In genomic region chr10:132558516-132559413, GRCh38 we compare ENCODE assay signal across 14 cellular contexts. TPM values are rescaled to one million over a fixed set of nuclear protein-coding genes. Genes with fewer than 3 reads are reported as not detected.
A peak's percentile ranks its signal among the peaks of the same experiment; 100 is the strongest.
DNase-seq lines count a peak whose midpoint lies in the region; ATAC-seq, FAIRE-seq and TF ChIP-seq lines count a peak whose summit lies in the region.
"Had no signal": no experiment of that assay in that cellular context is flagged by ENCODE, and none has a peak within 500 bp of the region (broad histone marks: within the 10 kb centered on the region; RNA-seq: fewer than 3 reads in every experiment).

No MANE protein-coding gene starts in this region.

- no peak overlapping the region for H3K23ac ChIP-seq in H1 (ENCODE audit: insufficient read length)
- peak overlapping the region; percentile 40 for H3K23ac ChIP-seq in neuronal stem cell (ENCODE audit: low read depth, low read length, poor library complexity)

- TF ChIP-seq CTCF in H1 (IDR thresholded peaks at IDR 0.05; ENCODE audit: control extremely low read depth in 1 of 3, insufficient read depth in 1 of 3, low read depth in 1 of 3, low read length in 3 of 3) (no peak), WERI-Rb-1 (IDR thresholded peaks at IDR 0.05; ENCODE audit: low read depth, low read length) (no peak)

- no peak overlapping the region for H3K4me3 ChIP-seq in H1 (ENCODE audit: extremely low read depth in 1 of 4, insufficient read depth in 2 of 4, low read depth in 3 of 4, low read length in 4 of 4)
- no peak overlapping the region for H3K4me3 ChIP-seq in neuronal stem cell (ENCODE audit: low read length in 2 of 2)
- H3K4me3 ChIP-seq in WERI-Rb-1 (ENCODE audit: low read depth, low read length), result no peak overlapping the region

- H3K4me2 ChIP-seq in H1 (ENCODE audit: insufficient read depth in 1 of 2, low read depth in 2 of 2, low read length in 2 of 2) (no peak overlapping the region), neuronal stem cell (ENCODE audit: insufficient read depth, low read length, poor library complexity, severe bottlenecking) (no peak overlapping the region)

- DNase-seq in Right ventricle myocardium superior (peak; percentile 31), cardiac septum (ENCODE audit: low spot score) (no peak), H1 (ENCODE audit: low read depth in 1 of 2, low spot score in 2 of 2) (no peak), neuronal stem cell (ENCODE audit: low spot score) (no peak), WERI-Rb-1 (no peak), substantia nigra (lab: John Stamatoyannopoulos, UW) (no peak)
- DNase-seq in stimulated activated CD8-positive, alpha-beta memory T cell treated with anti-CD3 and anti-CD28 coated beads, Interleukin-4, amount 100 ng/mL, for 48 hours, result no peak
- DNase-seq: DMS53, NCI-H187 treated with DMSO at 0.1 percent for 48 hours, NCI-H510A had no signal

- 89% methylated on average over 30 of the region's 32 CpGs; no CpG with 5 or more reads in 1 of the 2 experiments for WGBS in H1 (ENCODE audit: extremely low coverage in 1 of 2, insufficient coverage in 1 of 2, insufficient read length in 1 of 2, insufficient replicate concordance in 2 of 2, low coverage in 1 of 2, low lambda C conversion rate in 2 of 2, missing lambda C conversion rate in 1 of 2), 2 experiments
- no CpG with 5 or more reads among the region's 32 CpGs for WGBS in neuronal stem cell (ENCODE audit: extremely low coverage in 2 of 2, insufficient read length in 2 of 2, insufficient replicate concordance in 1 of 2), 2 donors

- no peaks in the 10 kb centered on the region; a peak in 1 of 4 replicates for H3K9me3 ChIP-seq in H1 (ENCODE audit: insufficient read depth in 2 of 2, low read depth in 1 of 2, low read length in 1 of 2)
- peaks cover 5 to 8% of the 10 kb centered on the region in 2 donors for H3K9me3 ChIP-seq in neuronal stem cell (replicated peaks in 1 of 2; ENCODE audit: control insufficient read depth in 2 of 2, insufficient read depth in 1 of 2, low read depth in 1 of 2, low read length in 2 of 2)
- H3K9me3 ChIP-seq in WERI-Rb-1 (ENCODE audit: severe bottlenecking), result peaks cover 2% of the 10 kb centered on the region
- H3K9me3 ChIP-seq: Caco-2 had no signal

- no peak for TF ChIP-seq POLR2A in H1 (IDR thresholded peaks at IDR 0.05; ENCODE audit: control extremely low read depth in 1 of 2, low read depth in 2 of 2, low read length in 2 of 2)

- H4K20me1 ChIP-seq in H1 (replicated peaks in 1 of 2; ENCODE audit: control insufficient read depth in 1 of 2, insufficient read depth in 2 of 2, low read length in 2 of 2), result peaks cover 2 to 28% of the 10 kb centered on the region in 2 experiments

- intact Hi-C loops in Right ventricle myocardium superior (cut with DNase I), result no loop called here
- intact Hi-C loops in cardiac septum (cut with DNase I), result no loop called here

- no peak for TF ChIP-seq EP300 in H1 (IDR thresholded peaks at IDR 0.05; ENCODE audit: borderline replicate concordance in 1 of 2, low read depth in 2 of 2, low read length in 2 of 2)

- H3K79me2 ChIP-seq in H1 (ENCODE audit: control insufficient read depth in 1 of 2, insufficient read depth in 2 of 2, low read length in 2 of 2), result peaks cover 3 to 23% of the 10 kb centered on the region in 2 experiments

- H3K27me3 ChIP-seq in H1 (replicated peaks in 1 of 4; ENCODE audit: control insufficient read depth in 3 of 4, extremely low read depth in 1 of 4, insufficient read depth in 3 of 4, low read length in 3 of 4), result no peaks in the 10 kb centered on the region; a peak in 1 of 7 replicates
- no peaks in the 10 kb centered on the region for H3K27me3 ChIP-seq in neuronal stem cell (ENCODE audit: control insufficient read depth in 3 of 3, insufficient read depth in 3 of 3, low read depth in 1 of 3, low read length in 3 of 3)
- no peaks in the 10 kb centered on the region for H3K27me3 ChIP-seq in WERI-Rb-1 (ENCODE audit: insufficient read depth, low read depth, severe bottlenecking)

- H2BK12ac ChIP-seq in H1 (ENCODE audit: low read depth, low read length), result 0 out of 2 replicates have a peak overlapping the region, but pooled peaks have one; percentile 9
- peak overlapping the region; percentile 68 for H2BK12ac ChIP-seq in neuronal stem cell (ENCODE audit: low read length)

- CTCF ChIA-PET in H1 (lab: Charles Lee; ENCODE audit: partially characterized antibody), result interaction anchor here (0.7 to 2.2 kb wide), 10 partner anchors 8 to 187 kb away, joined by 3 to 6 read pairs (median 3); no protein-coding TSS in a partner anchor

- H3K27ac ChIP-seq in H1 (ENCODE audit: low read depth, low read length), result no peak overlapping the region
- no peak overlapping the region for H3K27ac ChIP-seq in neuronal stem cell (replicated peaks; ENCODE audit: low read length)
- H3K27ac ChIP-seq in WERI-Rb-1, result no peak overlapping the region
- no peak overlapping the region for H3K27ac ChIP-seq in substantia nigra (ENCODE audit: low read depth, low read length, poor library complexity, severe bottlenecking)
- H3K27ac ChIP-seq: 22Rv1 had no signal

- no peak for ATAC-seq in Right ventricle myocardium superior (ENCODE audit: poor library complexity)
- no peak for ATAC-seq in GM21515 (IDR thresholded peaks at IDR 0.05; ENCODE audit: unreplicated experiment)

- H3K14ac ChIP-seq in H1 (ENCODE audit: insufficient read length), result no peak overlapping the region
- H3K14ac ChIP-seq in neuronal stem cell (ENCODE audit: low read length), result peak overlapping the region; percentile 38

- no peak for FAIRE-seq in H1 (lab: Jason Lieb, UNC)
- FAIRE-seq: H54 had no signal

- H3K9ac ChIP-seq in H1 (replicated peaks in 1 of 4; ENCODE audit: extremely low read depth in 1 of 4, low read depth in 3 of 4, low read length in 3 of 4), result no peak overlapping the region
- H3K9ac ChIP-seq in neuronal stem cell (ENCODE audit: low read depth, low read length, poor library complexity), result no peak overlapping the region

- H2BK15ac ChIP-seq in H1 (ENCODE audit: low read length) (no peak overlapping the region; the same call in 1 of the 2 replicates), neuronal stem cell (ENCODE audit: low read length) (peak overlapping the region; percentile 22)

- H3K23me2 ChIP-seq in H1 (ENCODE audit: low read depth, low read length), result peaks cover 1% of the 10 kb centered on the region; the same call in 1 of the 2 replicates

- H3K36me3 ChIP-seq in H1 (ENCODE audit: control insufficient read depth in 2 of 4, insufficient read depth in 4 of 4, low read length in 3 of 4) (no peaks in the 10 kb centered on the region), neuronal stem cell (replicated peaks in 1 of 2; ENCODE audit: control insufficient read depth in 2 of 2, insufficient read depth in 2 of 2, low read length in 2 of 2) (peaks cover 0 to 2% of the 10 kb centered on the region in 2 donors), WERI-Rb-1 (no peaks in the 10 kb centered on the region)

- POLR2A ChIA-PET in H1 (lab: Charles Lee; ENCODE audit: partially characterized antibody), result interaction anchor here (1.0 to 1.1 kb wide), 2 partner anchors 17 to 90 kb away, joined by 3 to 4 read pairs; no protein-coding TSS in a partner anchor

- H4K8ac ChIP-seq in H1 (ENCODE audit: extremely low read depth, insufficient read depth, low read length) (peak overlapping the region; percentile 29), neuronal stem cell (ENCODE audit: low read depth, low read length) (no peak overlapping the region)

- H3K18ac ChIP-seq in H1 (ENCODE audit: extremely low read depth, low read length), result no peak overlapping the region; the same call in none of the 2 replicates
- peak overlapping the region; percentile 65 for H3K18ac ChIP-seq in neuronal stem cell (ENCODE audit: low read length)

- H4K91ac ChIP-seq in H1 (replicated peaks; ENCODE audit: insufficient read length, low read length) (no peak overlapping the region), neuronal stem cell (ENCODE audit: low read depth, low read length, poor library complexity) (peak overlapping the region; percentile 24)

- H2BK5ac ChIP-seq in H1 (ENCODE audit: low read depth, low read length) (no peak overlapping the region), neuronal stem cell (ENCODE audit: low read length) (peak overlapping the region; percentile 35)

- H3K4ac ChIP-seq in H1 (replicated peaks; ENCODE audit: insufficient read length, low read depth, low read length) (no peak overlapping the region), neuronal stem cell (ENCODE audit: low read length) (peak overlapping the region; percentile 10)

- H4K5ac ChIP-seq in H1 (ENCODE audit: insufficient read length, low read depth, low read length), result no peak overlapping the region

- H2BK120ac ChIP-seq in H1 (replicated peaks; ENCODE audit: low read depth, low read length) (no peak overlapping the region), neuronal stem cell (ENCODE audit: low read depth, low read length) (no peak overlapping the region)

- H2AK5ac ChIP-seq in H1 (ENCODE audit: low read depth, low read length), result no peak overlapping the region
- H2AK5ac ChIP-seq in neuronal stem cell (ENCODE audit: low read depth, low read length), result no peak overlapping the region

- H2AFZ ChIP-seq in H1 (ENCODE audit: low read length) (no peak overlapping the region), neuronal stem cell (ENCODE audit: low read length) (no peak overlapping the region)

- H3K56ac ChIP-seq in H1 (replicated peaks; ENCODE audit: insufficient read length, low read depth, low read length), result no peak overlapping the region

- no peak overlapping the region for H2BK20ac ChIP-seq in H1 (ENCODE audit: low read length)

- peaks cover 17% of the 10 kb centered on the region for H3K79me1 ChIP-seq in H1 (ENCODE audit: low read depth, low read length)
- peaks cover 21% of the 10 kb centered on the region for H3K79me1 ChIP-seq in neuronal stem cell (ENCODE audit: low read depth, low read length)

- TF ChIP-seq RAD21 in H1 (IDR thresholded peaks at IDR 0.05 in 1 of 2, conservative IDR thresholded peaks at IDR 0.05 in 1 of 2; ENCODE audit: low read depth in 2 of 2, low read length in 2 of 2), result no peak

- no peaks in the 10 kb centered on the region; a peak in 2 of 7 replicates for H3K4me1 ChIP-seq in H1 (replicated peaks in 1 of 4; ENCODE audit: control insufficient read depth in 3 of 4, insufficient read depth in 4 of 4, low read length in 3 of 4)
- peaks cover 0 to 2% of the 10 kb centered on the region in 2 donors for H3K4me1 ChIP-seq in neuronal stem cell (ENCODE audit: control insufficient read depth in 2 of 2, insufficient read depth in 1 of 2, low read depth in 1 of 2, low read length in 2 of 2)

RNA-seq across cellular contexts. Expression of gene INPP5A, which starts 21.2 kb away (rescaled TPM):
- total RNA-seq in Right ventricle myocardium superior (99.1 TPM), cardiac septum (121 TPM)
- 25.5 and 27.5 TPM in 2 replicates for total RNA-seq in H1 (2021; fragmentation: NEBNext Ultra II Directional; extraction: Animal tissue kit (Norgen Biotek cat#: 25700))
- polyA plus RNA-seq in H1 (2011; rRNA removed), result 16.8 and 19.7 TPM in 2 replicates
- 15.9 TPM for polyA plus RNA-seq in H1 (2011; cell fraction: cytosol; rRNA removed)
- polyA plus RNA-seq in H1 (2011; cell fraction: nucleus; rRNA removed), result 12.0 TPM
- 16.0 to 19.8 TPM (median 18.0 TPM) in 4 replicates for polyA plus RNA-seq in H1 (2012, experiment 1 of 2)
- 19.3 TPM for polyA plus RNA-seq in H1 (2012, experiment 2 of 2)
- polyA plus RNA-seq in H1 (2013, experiment 1 of 2), result 15.4 TPM
- polyA plus RNA-seq in H1 (2013, experiment 2 of 2), result 14.7 TPM
- polyA minus RNA-seq in H1 (2011; rRNA and poly(A)+ RNA removed), result 21.6 and 22.1 TPM in 2 replicates
- 12.3 TPM for polyA minus RNA-seq in H1 (2011; cell fraction: cytosol; rRNA and poly(A)+ RNA removed)
- 12.1 TPM for polyA minus RNA-seq in H1 (2011; cell fraction: nucleus; rRNA and poly(A)+ RNA removed)
- 13.4 TPM for polyA plus RNA-seq in neuronal stem cell (2013, experiment 1 of 2)
- polyA plus RNA-seq in neuronal stem cell (2013, experiment 2 of 2), result 13.7 TPM
